25 cellular contexts compared by ENCODE assay signal in genomic region chr2:235320341-235320740, GRCh38.
"Had no signal": no experiment of that assay in that cellular context is flagged by ENCODE, and none has a peak within 500 bp of the region (broad histone marks: within the 10 kb centered on the region; RNA-seq: fewer than 3 reads in every experiment).

No MANE protein-coding gene starts in this region.

- H3K27ac Mint-ChIP-seq: dendritic cell treated with granulocyte-macrophage colony-stimulating factor and Interleukin-4, amounts not matched to agents 40 ng/mL and 50 ng/mL, for 4 days; effector memory CD8-positive, alpha-beta T cell; natural killer cell treated with Interleukin-12 subunit alpha and Interleukin-12 subunit beta and Interleukin-15 and Interleukin-18, amount 100 ng/mL, for 72 hours; neural progenitor cell; progenitor cell of endocrine pancreas; type B pancreatic cell had no signal

- H3K27me3 ChIP-seq: hepatocyte, neural progenitor cell, pancreas, thyroid gland, uterus had no signal

- DNase-seq: effector memory CD8-positive, alpha-beta T cell; foreskin keratinocyte; head of caudate nucleus; kidney; left cardiac atrium; left ventricle myocardium inferior; lower lobe of right lung; mesenchymal stem cell; midbrain; nucleus accumbens; pancreas; right cardiac atrium; small intestine; stimulated activated CD4-positive, alpha-beta T cell treated with anti-CD3 and anti-CD28 coated beads, Interleukin-12 subunit alpha, Interleukin-12 subunit beta, amount 100 ng/mL, for 4 hours; stimulated activated CD4-positive, alpha-beta T cell treated with anti-CD3 and anti-CD28 coated beads, Interleukin-2, amount 100 ng/mL, for 48 hours; stimulated activated naive CD8-positive, alpha-beta T cell treated with anti-CD3 and anti-CD28 coated beads, Interleukin-15, Interleukin-2, amounts not matched to agents 100 U/mL and 50 U/mL, for 24 hours; thyroid gland; uterus had no signal

- FAIRE-seq: kidney, pancreas, small intestine had no signal

- H3K4me3 Mint-ChIP-seq: dendritic cell treated with granulocyte-macrophage colony-stimulating factor and Interleukin-4, amounts not matched to agents 40 ng/mL and 50 ng/mL, for 4 days; effector memory CD8-positive, alpha-beta T cell; natural killer cell treated with Interleukin-12 subunit alpha and Interleukin-12 subunit beta and Interleukin-15 and Interleukin-18, amount 100 ng/mL, for 72 hours; neural progenitor cell; type B pancreatic cell had no signal

- ATAC-seq: effector memory CD8-positive, alpha-beta T cell; foreskin keratinocyte; left cardiac atrium; lower lobe of right lung; natural killer cell treated with Interleukin-12 subunit alpha and Interleukin-12 subunit beta and Interleukin-15 and Interleukin-18, amount 100 ng/mL, for 72 hours; pancreas; right cardiac atrium; stimulated activated naive CD8-positive, alpha-beta T cell treated with anti-CD3 and anti-CD28 coated beads, Interleukin-15, Interleukin-2, amounts not matched to agents 100 U/mL and 50 U/mL, for 24 hours had no signal

- H3K9me3 ChIP-seq: left ventricle myocardium inferior, lower lobe of right lung, pancreas, suprapubic skin, thyroid gland, uterus had no signal

- H3K4me1 ChIP-seq: foreskin keratinocyte, left ventricle myocardium inferior, lower lobe of right lung, pancreas, suprapubic skin, thyroid gland, uterus had no signal

- H3K36me3 ChIP-seq: left ventricle myocardium inferior, lower lobe of right lung, neural progenitor cell, pancreas, suprapubic skin, thyroid gland, uterus had no signal

- H3K27ac ChIP-seq: foreskin keratinocyte, hepatocyte, left ventricle myocardium inferior, lower lobe of right lung, neural progenitor cell, pancreas, suprapubic skin, thyroid gland, uterus had no signal

- H3K36me3 Mint-ChIP-seq: natural killer cell treated with Interleukin-12 subunit alpha and Interleukin-12 subunit beta and Interleukin-15 and Interleukin-18, amount 100 ng/mL, for 72 hours; neural progenitor cell; type B pancreatic cell had no signal

- H3K9me3 Mint-ChIP-seq: dendritic cell treated with granulocyte-macrophage colony-stimulating factor and Interleukin-4, amounts not matched to agents 40 ng/mL and 50 ng/mL, for 4 days; effector memory CD8-positive, alpha-beta T cell; natural killer cell treated with Interleukin-12 subunit alpha and Interleukin-12 subunit beta and Interleukin-15 and Interleukin-18, amount 100 ng/mL, for 72 hours; neural progenitor cell; type B pancreatic cell had no signal

- H3K4me3 ChIP-seq: hepatocyte, left ventricle myocardium inferior, lower lobe of right lung, neural progenitor cell, pancreas, suprapubic skin, thyroid gland, uterus had no signal
